29 cellular contexts compared by ENCODE assay signal in genomic region chr14:39276005-39276404, GRCh38. TPM values are rescaled to one million over a fixed set of nuclear protein-coding genes. Genes with fewer than 3 reads are reported as not detected.
DNase-seq lines count a peak whose midpoint lies in the region; ATAC-seq and TF ChIP-seq lines count a peak whose summit lies in the region.
"Had no signal": no experiment of that assay in that cellular context is flagged by ENCODE, and none has a peak within 500 bp of the region (broad histone marks: within the 10 kb centered on the region; RNA-seq: fewer than 3 reads in every experiment).

No MANE protein-coding gene starts in this region.

- no peak overlapping the region for H3K4me3 Mint-ChIP-seq in activated CD4-positive, alpha-beta memory T cell treated with anti-CD3 and anti-CD28 coated beads for 36 hours
- no peak overlapping the region for H3K4me3 Mint-ChIP-seq in activated CD4-positive, alpha-beta memory T cell treated with anti-CD3 and anti-CD28 coated beads, Interleukin-2, amount 10 ng/mL, durations not matched to agents 7 days and 5 days
- no peak overlapping the region for H3K4me3 Mint-ChIP-seq in IgD-negative memory B cell
- H3K4me3 Mint-ChIP-seq in central memory CD8-positive, alpha-beta T cell = no peak overlapping the region
- no peak overlapping the region for H3K4me3 Mint-ChIP-seq in T-cell
- H3K4me3 Mint-ChIP-seq: activated naive CD8-positive, alpha-beta T cell treated with anti-CD3 and anti-CD28 coated beads, Interleukin-2, amount 10 ng/mL, durations not matched to agents 7 days and 5 days; H9; T-helper 1 cell treated with Interleukin-12 subunit alpha and Interleukin-12 subunit beta and Interleukin-4 antibody, amounts not matched to agents 30 μg/mL and 1 μg/mL, for 36 hours had no signal

- H3K4me1 ChIP-seq in psoas muscle = peaks cover 17% of the 10 kb centered on the region
- H3K4me1 ChIP-seq: left lung, testis had no signal

- H3K9me3 ChIP-seq in psoas muscle = peaks cover 14% of the 10 kb centered on the region
- H3K9me3 ChIP-seq: testis had no signal

- CTCF ChIA-PET in activated CD4-positive, alpha-beta memory T cell treated with anti-CD3 and anti-CD28 coated beads for 36 hours (lab: Charles Lee) = interaction anchor here (1.5 kb wide), 1 partner anchor 44 kb away, joined by 3 read pairs; no protein-coding TSS in a partner anchor
- CTCF ChIA-PET in activated CD4-positive, alpha-beta memory T cell treated with anti-CD3 and anti-CD28 coated beads, Interleukin-2, amount 10 ng/mL, durations not matched to agents 7 days and 5 days (lab: Charles Lee) = no interaction called here
- CTCF ChIA-PET in T-cell (lab: Charles Lee) = no interaction called here

- DNase-seq in activated CD4-positive, alpha-beta memory T cell treated with anti-CD3 and anti-CD28 coated beads for 36 hours = no peak
- DNase-seq in activated CD4-positive, alpha-beta memory T cell treated with anti-CD3 and anti-CD28 coated beads, Interleukin-2, amount 10 ng/mL, durations not matched to agents 7 days and 5 days = no peak
- DNase-seq in central memory CD8-positive, alpha-beta T cell (ENCODE audit: low spot score in 2 of 2) = no peak
- DNase-seq in psoas muscle = no peak
- no peak for DNase-seq in H7
- no peak for DNase-seq in T-cell
- no peak for DNase-seq in DMS53 treated with DMSO at 0.1 percent for 48 hours (lab: John Stamatoyannopoulos, UW; ENCODE audit: unreplicated experiment)
- DNase-seq: activated CD4-positive, CD25-positive, alpha-beta regulatory T cell treated with anti-CD3 and anti-CD28 coated beads, Interleukin-2, amount 50 U/mL, for 72 hours; activated naive CD8-positive, alpha-beta T cell treated with anti-CD3 and anti-CD28 coated beads, Interleukin-2, amount 10 ng/mL, durations not matched to agents 7 days and 5 days; AML-193; COR-L47; DMS79; dorsolateral prefrontal cortex; GDM1; H9; hippocampal formation; IMR-90; left lung; mesendoderm; NCI-H1092 treated with DMSO at 0.1 percent for 48 hours; NCI-H2029 treated with DMSO at 0.1 percent for 48 hours; NCI-H345; NCI-H774; nucleus accumbens; stimulated activated naive CD8-positive, alpha-beta T cell treated with anti-CD3 and anti-CD28 coated beads, Interleukin-15, Interleukin-2, amounts not matched to agents 100 U/mL and 50 U/mL, for 24 hours; testis had no signal

- WGBS in psoas muscle, 3 donors = 91 to 96% (median 92%) methylated on average over 1 of the region's 1 CpG

- H3K27me3 ChIP-seq in psoas muscle (ENCODE audit: insufficient read depth in 3 of 3, low read length in 2 of 3) (no peaks in the 10 kb centered on the region), H7 (ENCODE audit: control insufficient read depth, insufficient read depth, low read length) (no peaks in the 10 kb centered on the region)
- H3K27me3 ChIP-seq: dorsolateral prefrontal cortex, left lung, testis had no signal

- H3K9me3 Mint-ChIP-seq in activated CD4-positive, alpha-beta memory T cell treated with anti-CD3 and anti-CD28 coated beads for 36 hours = no peaks in the 10 kb centered on the region
- H3K9me3 Mint-ChIP-seq in activated CD4-positive, alpha-beta memory T cell treated with anti-CD3 and anti-CD28 coated beads, Interleukin-2, amount 10 ng/mL, durations not matched to agents 7 days and 5 days = peaks cover 10% of the 10 kb centered on the region
- H3K9me3 Mint-ChIP-seq in IgD-negative memory B cell (no peaks in the 10 kb centered on the region), T-cell (no peaks in the 10 kb centered on the region)
- H3K9me3 Mint-ChIP-seq in central memory CD8-positive, alpha-beta T cell = no peaks in the 10 kb centered on the region

- POLR2A ChIA-PET in activated CD4-positive, alpha-beta memory T cell treated with anti-CD3 and anti-CD28 coated beads for 36 hours (lab: Charles Lee) = interaction anchor here (0.6 kb wide), 1 partner anchor 90 kb away, joined by 6 read pairs; no protein-coding TSS in a partner anchor
- POLR2A ChIA-PET in activated CD4-positive, alpha-beta memory T cell treated with anti-CD3 and anti-CD28 coated beads, Interleukin-2, amount 10 ng/mL, durations not matched to agents 7 days and 5 days (lab: Charles Lee) = no interaction called here
- POLR2A ChIA-PET in T-cell (lab: Charles Lee) = no interaction called here

- no peak for ATAC-seq in central memory CD8-positive, alpha-beta T cell (replicated peaks; ENCODE audit: extremely low read depth, poor library complexity, severe bottlenecking)
- ATAC-seq in psoas muscle (peak in 3 of 4 donors; percentile 68 to 82 (median 72)), T-cell (replicated peaks in 1 of 4) (no peak)
- ATAC-seq: left lung; stimulated activated naive CD8-positive, alpha-beta T cell treated with anti-CD3 and anti-CD28 coated beads, Interleukin-15, Interleukin-2, amounts not matched to agents 100 U/mL and 50 U/mL, for 24 hours had no signal

- H3K4me1 Mint-ChIP-seq in activated CD4-positive, alpha-beta memory T cell treated with anti-CD3 and anti-CD28 coated beads for 36 hours (ENCODE audit: low read depth) = peaks cover 67% of the 10 kb centered on the region
- peaks cover 26% of the 10 kb centered on the region for H3K4me1 Mint-ChIP-seq in activated CD4-positive, alpha-beta memory T cell treated with anti-CD3 and anti-CD28 coated beads, Interleukin-2, amount 10 ng/mL, durations not matched to agents 7 days and 5 days
- H3K4me1 Mint-ChIP-seq in IgD-negative memory B cell = peaks cover 29 to 39% (median 35%) of the 10 kb centered on the region in 3 donors
- peaks cover 70% of the 10 kb centered on the region for H3K4me1 Mint-ChIP-seq in central memory CD8-positive, alpha-beta T cell
- peaks cover 61 to 68% (median 63%) of the 10 kb centered on the region in 3 donors for H3K4me1 Mint-ChIP-seq in T-cell

- H3K36me3 Mint-ChIP-seq in activated CD4-positive, alpha-beta memory T cell treated with anti-CD3 and anti-CD28 coated beads for 36 hours = peaks cover 20% of the 10 kb centered on the region
- peaks cover 59% of the 10 kb centered on the region for H3K36me3 Mint-ChIP-seq in activated CD4-positive, alpha-beta memory T cell treated with anti-CD3 and anti-CD28 coated beads, Interleukin-2, amount 10 ng/mL, durations not matched to agents 7 days and 5 days (ENCODE audit: low read depth)
- H3K36me3 Mint-ChIP-seq in IgD-negative memory B cell (peaks cover 4% of the 10 kb centered on the region), T-cell (peaks cover 29% of the 10 kb centered on the region)
- peaks cover 24% of the 10 kb centered on the region for H3K36me3 Mint-ChIP-seq in central memory CD8-positive, alpha-beta T cell (ENCODE audit: insufficient read depth)

- H3K36me3 ChIP-seq in psoas muscle (ENCODE audit: insufficient read depth in 1 of 2, low read depth in 1 of 2) (peaks cover 0 to 27% of the 10 kb centered on the region in 2 donors), H7 (replicated peaks; ENCODE audit: control insufficient read depth, insufficient read depth, low read length) (no peaks in the 10 kb centered on the region; the same call in 1 of the 2 replicates)

- H3K4me3 ChIP-seq in psoas muscle = no peak overlapping the region
- H3K4me3 ChIP-seq in H7 (ENCODE audit: insufficient read depth, low read depth, low read length) = no peak overlapping the region
- H3K4me3 ChIP-seq: dorsolateral prefrontal cortex, left lung, SK-N-MC, testis had no signal

- H3K27ac Mint-ChIP-seq in activated CD4-positive, alpha-beta memory T cell treated with anti-CD3 and anti-CD28 coated beads for 36 hours = peak overlapping the region; percentile 21
- H3K27ac Mint-ChIP-seq in activated CD4-positive, alpha-beta memory T cell treated with anti-CD3 and anti-CD28 coated beads, Interleukin-2, amount 10 ng/mL, durations not matched to agents 7 days and 5 days = no peak overlapping the region
- H3K27ac Mint-ChIP-seq in IgD-negative memory B cell (peak overlapping the region in 2 of 3 donors; percentile 26 to 73), T-cell (peak overlapping the region in 1 of 2 donors; percentile 7)
- peak overlapping the region; percentile 91 for H3K27ac Mint-ChIP-seq in central memory CD8-positive, alpha-beta T cell (ENCODE audit: low read depth)
- H3K27ac Mint-ChIP-seq: activated naive CD8-positive, alpha-beta T cell treated with anti-CD3 and anti-CD28 coated beads, Interleukin-2, amount 10 ng/mL, durations not matched to agents 7 days and 5 days; T-helper 1 cell treated with Interleukin-12 subunit alpha and Interleukin-12 subunit beta and Interleukin-4 antibody, amounts not matched to agents 30 μg/mL and 1 μg/mL, for 36 hours had no signal

- TF ChIP-seq CTCF in psoas muscle (IDR thresholded peaks at IDR 0.05) = no peak

- no peaks in the 10 kb centered on the region for H3K27me3 Mint-ChIP-seq in activated CD4-positive, alpha-beta memory T cell treated with anti-CD3 and anti-CD28 coated beads for 36 hours
- H3K27me3 Mint-ChIP-seq in activated CD4-positive, alpha-beta memory T cell treated with anti-CD3 and anti-CD28 coated beads, Interleukin-2, amount 10 ng/mL, durations not matched to agents 7 days and 5 days = no peaks in the 10 kb centered on the region
- no peaks in the 10 kb centered on the region for H3K27me3 Mint-ChIP-seq in IgD-negative memory B cell
- H3K27me3 Mint-ChIP-seq in central memory CD8-positive, alpha-beta T cell = no peaks in the 10 kb centered on the region
- H3K27me3 Mint-ChIP-seq in T-cell = no peaks in the 10 kb centered on the region
- H3K27me3 Mint-ChIP-seq: activated naive CD8-positive, alpha-beta T cell treated with anti-CD3 and anti-CD28 coated beads, Interleukin-2, amount 10 ng/mL, durations not matched to agents 7 days and 5 days had no signal

- H3K27ac ChIP-seq in psoas muscle = peak overlapping the region; percentile 64
- H3K27ac ChIP-seq: dorsolateral prefrontal cortex, left lung, SK-N-MC, testis had no signal

- intact Hi-C loops in activated CD4-positive, alpha-beta memory T cell treated with anti-CD3 and anti-CD28 coated beads for 36 hours (cut with micrococcal nuclease) = no loop called here
- intact Hi-C loops in psoas muscle (cut with DNase I) = no loop called here

RNA-seq across cellular contexts. Expression of gene MIA2, which starts 42.3 kb away (rescaled TPM):
- total RNA-seq in activated CD4-positive, alpha-beta memory T cell treated with anti-CD3 and anti-CD28 coated beads for 36 hours = 10 to 100 TPM; 23.8 to 24.1 TPM
- 10 to 100 TPM; 30.8 to 33.0 TPM for total RNA-seq in activated CD4-positive, alpha-beta memory T cell treated with anti-CD3 and anti-CD28 coated beads, Interleukin-2, amount 10 ng/mL, durations not matched to agents 7 days and 5 days
- polyA plus RNA-seq in IgD-negative memory B cell (24.8 TPM), psoas muscle (10 to 100 TPM; 10.6 to 29.1 (median 12.6) TPM)
- total RNA-seq in psoas muscle (10 to 100 TPM; 15.5 to 26.2 (median 21.3) TPM), T-cell (10 to 100 TPM; 24.8 to 28.3 (median 25.5) TPM)
- total RNA-seq in H7 (2014; rRNA removed; shearing (Covaris generic)) = 11.0 and 13.4 TPM in 2 replicates

Comparison
In these comparisons a context has a peak if more than half of its experiments do, and no peak if none do; other contexts are left out.
1. ATAC-seq: peak in psoas muscle (3 of 4); none in central memory CD8-positive, alpha-beta T cell (single experiment) and T-cell (0 of 4).